ENCODE assay signal across 22 cellular contexts in the genomic region with DNA sequence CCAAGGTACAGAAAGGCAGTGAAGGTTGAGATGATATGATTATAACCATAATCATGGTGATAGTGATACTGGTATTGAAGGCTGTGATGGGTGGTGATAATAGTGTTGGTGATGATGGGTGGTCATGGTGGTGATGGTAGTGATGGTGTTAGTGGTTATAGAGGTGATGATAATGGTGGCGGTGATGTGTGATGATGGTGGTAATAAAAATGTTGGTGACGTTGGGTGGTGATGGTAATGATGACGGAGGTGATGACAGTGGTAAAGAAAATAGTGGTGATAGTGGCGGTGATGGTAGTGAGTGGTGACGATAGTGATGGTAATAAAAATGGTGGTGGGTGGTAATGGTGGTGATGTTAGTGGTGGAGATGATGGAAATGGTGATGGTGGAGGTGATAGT.
DNase-seq lines count a peak whose midpoint lies in the region; ATAC-seq lines count a peak whose summit lies in the region.
"Had no signal": no experiment of that assay in that cellular context is flagged by ENCODE, and none has a peak within 500 bp of the region (broad histone marks: within the 10 kb centered on the region; RNA-seq: fewer than 3 reads in every experiment).

No MANE protein-coding gene starts in this region.

- H3K27me3 Mint-ChIP-seq in stimulated activated naive CD8-positive, alpha-beta T cell treated with anti-CD3 and anti-CD28 coated beads, Interleukin-15, Interleukin-2, amounts not matched to agents 100 ng/mL and 50 ng/mL, for 24 hours, result peaks cover 12% of the 10 kb centered on the region
- peaks cover 22% of the 10 kb centered on the region for H3K27me3 Mint-ChIP-seq in activated CD8-positive, alpha-beta T cell treated with anti-CD3 and anti-CD28 coated beads, Interleukin-2, amount 10 ng/mL, durations not matched to agents 7 days and 5 days (ENCODE audit: low read depth)
- H3K27me3 Mint-ChIP-seq in immature natural killer cell (ENCODE audit: low read depth in 3 of 3), result peaks cover 30 to 48% (median 43%) of the 10 kb centered on the region in 3 donors
- peaks cover 7% of the 10 kb centered on the region for H3K27me3 Mint-ChIP-seq in stimulated activated naive CD8-positive, alpha-beta T cell treated with anti-CD3 and anti-CD28 coated beads, Interleukin-15, amount 100 ng/mL, for 72 hours

- DNase-seq in stimulated activated naive CD8-positive, alpha-beta T cell treated with anti-CD3 and anti-CD28 coated beads, Interleukin-15, Interleukin-2, amounts not matched to agents 100 U/mL and 50 U/mL, for 24 hours, result no peak
- no peak for DNase-seq in activated CD8-positive, alpha-beta T cell treated with anti-CD3 and anti-CD28 coated beads, Interleukin-2, amount 10 ng/mL, durations not matched to agents 7 days and 5 days
- DNase-seq in immature natural killer cell, result peak; percentile 11 to 32 (median 20)
- no peak for DNase-seq in stimulated activated naive CD8-positive, alpha-beta T cell treated with anti-CD3 and anti-CD28 coated beads, Interleukin-15, amount 100 ng/mL, for 72 hours
- no peak for DNase-seq in aorta
- DNase-seq: activated CD4-positive, CD25-positive, alpha-beta regulatory T cell; amniotic stem cell; DMS153; midbrain; NCI-H1092 treated with DMSO at 0.1 percent for 48 hours; NCI-H1930; NCI-H2227 treated with DMSO at 0.1 percent for 48 hours; NCI-H69; RPMI8226; stimulated activated CD4-positive, alpha-beta T cell treated with anti-CD3 and anti-CD28 coated beads, Interleukin-15, amount 100 ng/mL, for 24 hours had no signal

- WGBS in aorta, 2 donors, result 84 to 98% methylated on average over 5 of the region's 5 CpGs

- H3K9me3 Mint-ChIP-seq in stimulated activated naive CD8-positive, alpha-beta T cell treated with anti-CD3 and anti-CD28 coated beads, Interleukin-15, Interleukin-2, amounts not matched to agents 100 ng/mL and 50 ng/mL, for 24 hours, result peaks cover 9% of the 10 kb centered on the region
- H3K9me3 Mint-ChIP-seq in activated CD8-positive, alpha-beta T cell treated with anti-CD3 and anti-CD28 coated beads, Interleukin-2, amount 10 ng/mL, durations not matched to agents 7 days and 5 days (ENCODE audit: insufficient read depth), result no peaks in the 10 kb centered on the region
- H3K9me3 Mint-ChIP-seq in immature natural killer cell, result peaks cover 4 to 10% (median 8%) of the 10 kb centered on the region in 6 donors
- peaks cover 9 to 10% of the 10 kb centered on the region in 2 donors for H3K9me3 Mint-ChIP-seq in stimulated activated naive CD8-positive, alpha-beta T cell treated with anti-CD3 and anti-CD28 coated beads, Interleukin-15, amount 100 ng/mL, for 72 hours

- H3K9me3 ChIP-seq in aorta (ENCODE audit: control insufficient read depth, low read length), result peaks cover 3% of the 10 kb centered on the region
- H3K9me3 ChIP-seq: upper lobe of left lung had no signal

- no peaks in the 10 kb centered on the region for H3K27me3 ChIP-seq in aorta (ENCODE audit: control insufficient read depth in 1 of 2, insufficient read depth in 2 of 2, low read length in 1 of 2)
- H3K27me3 ChIP-seq: upper lobe of left lung had no signal

- peak overlapping the region; percentile 74 for H3K4me3 Mint-ChIP-seq in stimulated activated naive CD8-positive, alpha-beta T cell treated with anti-CD3 and anti-CD28 coated beads, Interleukin-15, Interleukin-2, amounts not matched to agents 100 ng/mL and 50 ng/mL, for 24 hours
- peak overlapping the region; percentile 19 for H3K4me3 Mint-ChIP-seq in activated CD8-positive, alpha-beta T cell treated with anti-CD3 and anti-CD28 coated beads, Interleukin-2, amount 10 ng/mL, durations not matched to agents 7 days and 5 days
- peak overlapping the region in 4 of 5 donors; percentile 4 to 86 (median 44) for H3K4me3 Mint-ChIP-seq in immature natural killer cell
- peak overlapping the region in 1 of 2 donors; percentile 4 for H3K4me3 Mint-ChIP-seq in stimulated activated naive CD8-positive, alpha-beta T cell treated with anti-CD3 and anti-CD28 coated beads, Interleukin-15, amount 100 ng/mL, for 72 hours
- H3K4me3 Mint-ChIP-seq: dendritic cell treated with granulocyte-macrophage colony-stimulating factor and Interleukin-4, amounts not matched to agents 40 ng/mL and 50 ng/mL, for 4 days; IgD-negative memory B cell had no signal

- CTCF ChIA-PET in activated CD8-positive, alpha-beta T cell treated with anti-CD3 and anti-CD28 coated beads, Interleukin-2, amount 10 ng/mL, durations not matched to agents 7 days and 5 days (lab: Charles Lee), result no interaction called here

- no peak overlapping the region for H3K4me3 ChIP-seq in aorta (ENCODE audit: low read length in 2 of 2)
- H3K4me3 ChIP-seq: upper lobe of left lung had no signal

- intact Hi-C loops in aorta (cut with DNase I), result no loop called here

- peaks cover 9% of the 10 kb centered on the region for H3K4me1 Mint-ChIP-seq in stimulated activated naive CD8-positive, alpha-beta T cell treated with anti-CD3 and anti-CD28 coated beads, Interleukin-15, Interleukin-2, amounts not matched to agents 100 ng/mL and 50 ng/mL, for 24 hours (ENCODE audit: low read depth)
- peaks cover 3% of the 10 kb centered on the region for H3K4me1 Mint-ChIP-seq in activated CD8-positive, alpha-beta T cell treated with anti-CD3 and anti-CD28 coated beads, Interleukin-2, amount 10 ng/mL, durations not matched to agents 7 days and 5 days (ENCODE audit: low read depth)
- peaks cover 6 to 11% of the 10 kb centered on the region in 2 donors for H3K4me1 Mint-ChIP-seq in immature natural killer cell
- peaks cover 4% of the 10 kb centered on the region for H3K4me1 Mint-ChIP-seq in stimulated activated naive CD8-positive, alpha-beta T cell treated with anti-CD3 and anti-CD28 coated beads, Interleukin-15, amount 100 ng/mL, for 72 hours

- ATAC-seq in stimulated activated naive CD8-positive, alpha-beta T cell treated with anti-CD3 and anti-CD28 coated beads, Interleukin-15, Interleukin-2, amounts not matched to agents 100 U/mL and 50 U/mL, for 24 hours, result no peak
- ATAC-seq in activated CD8-positive, alpha-beta T cell treated with anti-CD3 and anti-CD28 coated beads, Interleukin-2, amount 10 ng/mL, durations not matched to agents 7 days and 5 days, result no peak
- ATAC-seq in stimulated activated naive CD8-positive, alpha-beta T cell treated with anti-CD3 and anti-CD28 coated beads, Interleukin-15, amount 100 ng/mL, for 72 hours, result no peak
- ATAC-seq in GM21619 (IDR thresholded peaks at IDR 0.05; ENCODE audit: unreplicated experiment) (no peak), GM21360 (IDR thresholded peaks at IDR 0.05; ENCODE audit: unreplicated experiment) (no peak), aorta (ENCODE audit: low FRiP score) (no peak)

- H3K27ac ChIP-seq in aorta (ENCODE audit: low read depth in 1 of 2, low read length in 2 of 2), result no peak overlapping the region
- H3K27ac ChIP-seq: upper lobe of left lung had no signal

- H3K4me1 ChIP-seq in aorta (ENCODE audit: control insufficient read depth in 1 of 2, insufficient read depth in 2 of 2, low read length in 2 of 2), result no peaks in the 10 kb centered on the region
- H3K4me1 ChIP-seq: upper lobe of left lung had no signal

- POLR2A ChIA-PET in activated CD8-positive, alpha-beta T cell treated with anti-CD3 and anti-CD28 coated beads, Interleukin-2, amount 10 ng/mL, durations not matched to agents 7 days and 5 days (lab: Charles Lee), result no interaction called here

- peaks cover 10% of the 10 kb centered on the region for H3K36me3 Mint-ChIP-seq in stimulated activated naive CD8-positive, alpha-beta T cell treated with anti-CD3 and anti-CD28 coated beads, Interleukin-15, Interleukin-2, amounts not matched to agents 100 ng/mL and 50 ng/mL, for 24 hours (ENCODE audit: low read depth)
- H3K36me3 Mint-ChIP-seq in activated CD8-positive, alpha-beta T cell treated with anti-CD3 and anti-CD28 coated beads, Interleukin-2, amount 10 ng/mL, durations not matched to agents 7 days and 5 days (ENCODE audit: low read depth), result peaks cover 7% of the 10 kb centered on the region
- H3K36me3 Mint-ChIP-seq in immature natural killer cell, result peaks cover 8 to 9% (median 9%) of the 10 kb centered on the region in 3 donors

- H3K36me3 ChIP-seq in aorta (ENCODE audit: control insufficient read depth in 1 of 2, insufficient read depth in 2 of 2, low read length in 1 of 2), result no peaks in the 10 kb centered on the region
- H3K36me3 ChIP-seq: upper lobe of left lung had no signal

- peak overlapping the region; percentile 86 for H3K27ac Mint-ChIP-seq in stimulated activated naive CD8-positive, alpha-beta T cell treated with anti-CD3 and anti-CD28 coated beads, Interleukin-15, Interleukin-2, amounts not matched to agents 100 ng/mL and 50 ng/mL, for 24 hours
- H3K27ac Mint-ChIP-seq in activated CD8-positive, alpha-beta T cell treated with anti-CD3 and anti-CD28 coated beads, Interleukin-2, amount 10 ng/mL, durations not matched to agents 7 days and 5 days, result peak overlapping the region; percentile 85
- H3K27ac Mint-ChIP-seq in immature natural killer cell, result peak overlapping the region; percentile 42 to 95 (median 86)
- peak overlapping the region; percentile 14 to 53 for H3K27ac Mint-ChIP-seq in stimulated activated naive CD8-positive, alpha-beta T cell treated with anti-CD3 and anti-CD28 coated beads, Interleukin-15, amount 100 ng/mL, for 72 hours
- H3K27ac Mint-ChIP-seq: dendritic cell treated with granulocyte-macrophage colony-stimulating factor and Interleukin-4, amounts not matched to agents 40 ng/mL and 50 ng/mL, for 4 days; progenitor cell of endocrine pancreas had no signal

Comparison
In these comparisons a context has a peak if more than half of its experiments do, and no peak if none do; other contexts are left out.
1. H3K27ac Mint-ChIP-seq: peak in every context shown above with its lines; median percentile 86 in immature natural killer cell; 86 in stimulated activated naive CD8-positive, alpha-beta T cell treated with anti-CD3 and anti-CD28 coated beads, Interleukin-15, Interleukin-2, amounts not matched to agents 100 ng/mL and 50 ng/mL, for 24 hours; 85 in activated CD8-positive, alpha-beta T cell treated with anti-CD3 and anti-CD28 coated beads, Interleukin-2, amount 10 ng/mL, durations not matched to agents 7 days and 5 days; 34 in stimulated activated naive CD8-positive, alpha-beta T cell treated with anti-CD3 and anti-CD28 coated beads, Interleukin-15, amount 100 ng/mL, for 72 hours.
2. DNase-seq: peak in immature natural killer cell (3 of 3); none in stimulated activated naive CD8-positive, alpha-beta T cell treated with anti-CD3 and anti-CD28 coated beads, Interleukin-15, Interleukin-2, amounts not matched to agents 100 U/mL and 50 U/mL, for 24 hours (single experiment), activated CD8-positive, alpha-beta T cell treated with anti-CD3 and anti-CD28 coated beads, Interleukin-2, amount 10 ng/mL, durations not matched to agents 7 days and 5 days (single experiment), stimulated activated naive CD8-positive, alpha-beta T cell treated with anti-CD3 and anti-CD28 coated beads, Interleukin-15, amount 100 ng/mL, for 72 hours (0 of 2) and aorta (0 of 2).